In genomic region chr12:71840226-71840847, GRCh38 we compare ENCODE assay signal across 8 cellular contexts. TPM values are rescaled to one million over a fixed set of nuclear protein-coding genes. Genes with fewer than 3 reads are reported as not detected.
DNase-seq lines count a peak whose midpoint lies in the region; ATAC-seq, FAIRE-seq and TF ChIP-seq lines count a peak whose summit lies in the region.

No MANE protein-coding gene starts in this region.

- no peak for FAIRE-seq in A549 (lab: Jason Lieb, UNC)
- FAIRE-seq in RCC 7860 (lab: Jason Lieb, UNC), result no peak

- TF ChIP-seq EP300 in A549 (IDR thresholded peaks at IDR 0.05), result no peak

- H3K9me3 Mint-ChIP-seq in central memory CD8-positive, alpha-beta T cell, result no peaks in the 10 kb centered on the region

- H3F3A ChIP-seq in OCI-LY1 (ENCODE audit: insufficient read depth, low read length), result 0 out of 2 replicates have a peak, but pooled peaks cover 6% of the 10 kb centered on the region

- peak overlapping the region; percentile 97 for H3K27ac Mint-ChIP-seq in central memory CD8-positive, alpha-beta T cell (ENCODE audit: low read depth)

- ATAC-seq in A549 (peak; percentile 43 to 45; a peak in 4 of 6 replicates), HG03066 (IDR thresholded peaks at IDR 0.05; ENCODE audit: low read depth, unreplicated experiment) (peak; percentile 9)
- ATAC-seq in central memory CD8-positive, alpha-beta T cell (replicated peaks; ENCODE audit: extremely low read depth, poor library complexity, severe bottlenecking), result peak; percentile 29

- peak overlapping the region; percentile 90 for H3K4me3 Mint-ChIP-seq in central memory CD8-positive, alpha-beta T cell

- POLR2A ChIA-PET in A549 (lab: Yijun Ruan, JAX), result no interaction called here

- CTCF ChIA-PET in A549 (lab: Yijun Ruan, JAX), result interaction anchor here (3.6 kb wide), 1 partner anchor 60 kb away, joined by 12 read pairs; no protein-coding TSS in a partner anchor

- H3K79me2 ChIP-seq in OCI-LY1 (ENCODE audit: insufficient read depth, low read length), result peaks cover 51% of the 10 kb centered on the region

- H3K9ac ChIP-seq in OCI-LY1 (ENCODE audit: low read length) (peak overlapping the region; percentile 82), liver (ENCODE audit: low read depth in 1 of 2, low read length in 2 of 2) (peak overlapping the region; percentile 99 to 100)

- H3K4me3 ChIP-seq in A549 (peak overlapping the region; percentile 76), GM06990 (replicated peaks; ENCODE audit: low read depth, low read length) (peak overlapping the region; percentile 82), OCI-LY1 (ENCODE audit: low read depth, low read length, poor library complexity, severe bottlenecking) (peak overlapping the region; percentile 87), liver (ENCODE audit: low read depth in 1 of 3, low read length in 3 of 3) (peak overlapping the region; percentile 65 to 96 (median 91))

- H4K20me1 ChIP-seq in OCI-LY1 (ENCODE audit: insufficient read depth, low read length), result no peaks in the 10 kb centered on the region

- peak overlapping the region; percentile 87 for H3K4me2 ChIP-seq in A549
- H3K4me2 ChIP-seq in OCI-LY1 (ENCODE audit: low read length), result peak overlapping the region; percentile 98

- H3K27me3 ChIP-seq in GM06990 (replicated peaks; ENCODE audit: control insufficient read depth, insufficient read depth, low read length) (no peaks in the 10 kb centered on the region), OCI-LY1 (ENCODE audit: insufficient read depth, low read length) (no peaks in the 10 kb centered on the region), liver (ENCODE audit: control insufficient read depth in 4 of 4, insufficient read depth in 4 of 4, low read length in 3 of 4) (no peaks in the 10 kb centered on the region)

- peaks cover 6% of the 10 kb centered on the region; the same call in 1 of the 3 replicates for H3K4me1 ChIP-seq in A549
- peaks cover 30% of the 10 kb centered on the region for H3K4me1 ChIP-seq in OCI-LY1 (ENCODE audit: insufficient read depth, low read length, severe bottlenecking)
- H3K4me1 ChIP-seq in liver (ENCODE audit: control insufficient read depth in 4 of 4, insufficient read depth in 4 of 4, low read length in 3 of 4), result peaks cover 0 to 21% (median 18%) of the 10 kb centered on the region in 4 donors

- H3K4me1 Mint-ChIP-seq in central memory CD8-positive, alpha-beta T cell, result peaks cover 34% of the 10 kb centered on the region

- DNase-seq in A549 (ENCODE audit: low read depth in 1 of 2, low spot score in 1 of 2) (peak; percentile 39 to 49), GM06990 (ENCODE audit: extremely low read depth, insufficient read length) (no peak), RCC 7860 (ENCODE audit: low spot score) (no peak)
- DNase-seq in central memory CD8-positive, alpha-beta T cell (ENCODE audit: low spot score in 2 of 2), result no peak

- H3K36me3 Mint-ChIP-seq in central memory CD8-positive, alpha-beta T cell (ENCODE audit: insufficient read depth), result peaks cover 15% of the 10 kb centered on the region

- no peak for TF ChIP-seq CTCF in A549 (IDR thresholded peaks at IDR 0.05)
- no peak for TF ChIP-seq CTCF in GM06990 (IDR thresholded peaks at IDR 0.05; ENCODE audit: insufficient read depth, low read length, poor library complexity, severe bottlenecking)
- TF ChIP-seq CTCF in OCI-LY1 (IDR thresholded peaks at IDR 0.05; ENCODE audit: low read length), result no peak
- TF ChIP-seq CTCF in liver (IDR thresholded peaks at IDR 0.05; ENCODE audit: low read depth, low read length, missing input control), result no peak

- TF ChIP-seq RAD21 in A549 (conservative IDR thresholded peaks at IDR 0.05 in 1 of 2, IDR thresholded peaks at IDR 0.05 in 1 of 2) (no peak), liver (IDR thresholded peaks at IDR 0.05) (no peak)

- WGBS in A549 (ENCODE audit: missing lambda C conversion rate), result 8% methylated on average over 20 of the region's 20 CpGs
- under 1% methylated on average over 20 of the region's 20 CpGs for WGBS in liver

- H3K9me3 ChIP-seq in A549 (no peaks in the 10 kb centered on the region), OCI-LY1 (ENCODE audit: low read length) (no peaks in the 10 kb centered on the region), liver (ENCODE audit: control insufficient read depth in 4 of 4, low read length in 3 of 4) (no peaks in the 10 kb centered on the region)

- TF ChIP-seq POLR2A in A549 (IDR thresholded peaks at IDR 0.05; ENCODE audit: low read length), result no peak

- H2AFZ ChIP-seq in OCI-LY1 (ENCODE audit: low read length), result 0 out of 2 replicates have a peak overlapping the region, but pooled peaks have one; percentile 22

- H3K27me3 Mint-ChIP-seq in central memory CD8-positive, alpha-beta T cell, result peaks cover 5% of the 10 kb centered on the region

- H3K36me3 ChIP-seq in GM06990 (ENCODE audit: control insufficient read depth, insufficient read depth, low read length) (no peaks in the 10 kb centered on the region), OCI-LY1 (ENCODE audit: insufficient read depth, low read length) (no peaks in the 10 kb centered on the region), liver (ENCODE audit: control insufficient read depth in 4 of 4, insufficient read depth in 3 of 4, low read depth in 1 of 4, low read length in 3 of 4) (no peaks in the 10 kb centered on the region)

- H3K27ac ChIP-seq in A549 (peak overlapping the region; percentile 78 to 88), OCI-LY1 (ENCODE audit: low read depth, low read length, poor library complexity, severe bottlenecking) (peak overlapping the region; percentile 88), liver (ENCODE audit: low read depth in 1 of 2, low read length in 2 of 2) (peak overlapping the region; percentile 96 to 98), temporal lobe (ENCODE audit: low read depth, low read length) (peak overlapping the region; percentile 89)

- no peaks in the 10 kb centered on the region for H3K9me2 ChIP-seq in OCI-LY1 (ENCODE audit: low read depth, low read length)

TF ChIP-seq in A549, 52 proteins besides CTCF, POLR2A, EP300 and RAD21:
- TF ChIP-seq FOSL2 (IDR thresholded peaks at IDR 0.05), result no peak
- peak; percentile 90 for TF ChIP-seq FOSL2 (CRISPR knock-in tag; IDR thresholded peaks at IDR 0.05)
- TF ChIP-seq EHMT2 (IDR thresholded peaks at IDR 0.05; ENCODE audit: low read depth), result no peak

TF ChIP-seq in liver, 16 proteins besides CTCF, POLR2A, EP300 and RAD21 (continues in another document):
- TF ChIP-seq ZBTB33 (IDR thresholded peaks at IDR 0.05) (no peak), ATF3 (IDR thresholded peaks at IDR 0.05) (peak; percentile 5), TAF1 (conservative IDR thresholded peaks at IDR 0.05) (no peak), FOXA1 (IDR thresholded peaks at IDR 0.05) (no peak), YY1 (IDR thresholded peaks at IDR 0.05) (no peak), REST (IDR thresholded peaks at IDR 0.05) (no peak), EGR1 (IDR thresholded peaks at IDR 0.05; ENCODE audit: low read depth in 2 of 2) (no peak), JUND (IDR thresholded peaks at IDR 0.05) (peak; percentile 66 to 74), FOXA2 (IDR thresholded peaks at IDR 0.05) (peak; percentile 64), RXRA (IDR thresholded peaks at IDR 0.05) (no peak)

RNA-seq across cellular contexts. Expression of gene TBC1D15, which starts 0.8 kb away (rescaled TPM):
- 37.8 and 52.2 TPM in 2 replicates for polyA plus RNA-seq in A549 (2011; rRNA removed)
- 8.8 and 9.4 TPM in 2 replicates for polyA plus RNA-seq in A549 (2012; cell fraction: cytosol; rRNA removed)
- 5.9 and 9.2 TPM in 2 replicates for polyA plus RNA-seq in A549 (2012; cell fraction: nucleus; rRNA removed)
- polyA plus RNA-seq in A549 (2017; fragmentation: RNase III; extraction: RNeasy Plus Mini Kit Qiagen cat#74134 plus additional on column Dnase treatment), result 34.8 to 42.2 TPM (median 41.9 TPM) in 3 replicates
- 16.5 and 18.1 TPM in 2 replicates for polyA minus RNA-seq in A549 (2011; rRNA and poly(A)+ RNA removed)
- 10 to 100 TPM; 25.1 to 26.0 TPM for total RNA-seq in liver
- 10 to 100 TPM; 16.4 to 19.1 TPM for polyA plus RNA-seq in liver
- 30.5 TPM for total RNA-seq in temporal lobe

Comparison
In these comparisons a context has a peak if more than half of its experiments do, and no peak if none do; other contexts are left out.
1. DNase-seq: peak in A549 (2 of 2); none in GM06990 (single experiment), central memory CD8-positive, alpha-beta T cell (0 of 2) and RCC 7860 (single experiment).
2. Peak in every context shown above with its lines, with median percentiles within 50 percentile points of each other: ATAC-seq, H3K27ac ChIP-seq and H3K4me3 ChIP-seq.